8 cellular contexts compared by ENCODE assay signal in the genomic region with DNA sequence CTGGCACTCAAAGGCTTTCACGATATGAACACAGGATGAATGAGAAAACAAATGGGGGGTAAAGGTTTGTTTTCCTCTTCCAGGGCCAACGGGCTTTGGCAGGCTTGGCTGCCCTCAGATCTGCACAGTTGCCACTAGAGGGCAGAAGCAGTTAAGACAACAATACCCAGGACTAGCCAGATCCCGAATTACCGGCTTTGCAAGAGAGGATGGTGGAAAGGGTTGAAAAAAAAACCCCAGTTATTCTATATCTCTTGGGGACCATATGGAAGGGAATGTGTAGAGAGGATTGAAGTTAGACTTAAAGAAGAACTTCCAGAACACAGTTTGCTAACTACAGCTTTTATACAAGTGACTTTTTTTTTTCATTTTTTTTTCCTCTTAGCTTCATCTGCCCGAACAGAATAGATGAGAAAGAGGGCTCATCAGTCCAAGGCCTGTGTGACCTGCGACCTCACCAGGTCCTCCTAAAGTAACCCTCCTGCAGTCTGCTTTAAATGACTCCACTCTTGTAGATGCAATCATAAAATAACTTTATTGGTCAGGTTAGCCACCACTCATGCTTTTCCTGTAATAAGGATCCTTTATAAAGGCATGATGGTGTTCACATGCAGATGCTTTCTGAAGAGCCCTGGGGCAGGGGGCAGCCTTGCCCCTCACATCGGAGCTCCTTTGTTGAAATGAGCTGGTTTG. TPM values are rescaled to one million over a fixed set of nuclear protein-coding genes. Genes with fewer than 3 reads are reported as not detected.
DNase-seq lines count a peak whose midpoint lies in the region; ATAC-seq, FAIRE-seq and TF ChIP-seq lines count a peak whose summit lies in the region.

No MANE protein-coding gene starts in this region.

- no peak overlapping the region for H3K27ac ChIP-seq in lower lobe of right lung

- no peaks in the 10 kb centered on the region for H3K9me3 Mint-ChIP-seq in stimulated activated naive CD8-positive, alpha-beta T cell treated with anti-CD3 and anti-CD28 coated beads, Interleukin-15, Interleukin-2, amounts not matched to agents 100 ng/mL and 50 ng/mL, for 24 hours

- no peak overlapping the region for H3K4me3 ChIP-seq in lower lobe of right lung

- peaks cover 33% of the 10 kb centered on the region for H3K4me1 ChIP-seq in lower lobe of right lung

- H3K27ac Mint-ChIP-seq in stimulated activated naive CD8-positive, alpha-beta T cell treated with anti-CD3 and anti-CD28 coated beads, Interleukin-15, Interleukin-2, amounts not matched to agents 100 ng/mL and 50 ng/mL, for 24 hours = peak overlapping the region; percentile 33

- TF ChIP-seq CTCF in lower lobe of right lung (IDR thresholded peaks at IDR 0.05) = peak; percentile 91

- H3K9me3 ChIP-seq in lower lobe of right lung = no peaks in the 10 kb centered on the region

- no peaks in the 10 kb centered on the region for H3K36me3 ChIP-seq in lower lobe of right lung

- no peak for FAIRE-seq in HTR-8/SVneo (lab: Jason Lieb, UNC)

- H3K4me3 Mint-ChIP-seq in stimulated activated naive CD8-positive, alpha-beta T cell treated with anti-CD3 and anti-CD28 coated beads, Interleukin-15, Interleukin-2, amounts not matched to agents 100 ng/mL and 50 ng/mL, for 24 hours = no peak overlapping the region

- peak; percentile 85 to 87 for ATAC-seq in lower lobe of right lung
- no peak for ATAC-seq in GM21528 (IDR thresholded peaks at IDR 0.05; ENCODE audit: low FRiP score, unreplicated experiment)

- peaks cover 23% of the 10 kb centered on the region for H3K4me1 Mint-ChIP-seq in stimulated activated naive CD8-positive, alpha-beta T cell treated with anti-CD3 and anti-CD28 coated beads, Interleukin-15, Interleukin-2, amounts not matched to agents 100 ng/mL and 50 ng/mL, for 24 hours (ENCODE audit: low read depth)

- no peaks in the 10 kb centered on the region for H3K27me3 ChIP-seq in lower lobe of right lung (ENCODE audit: low read depth)

- intact Hi-C loops in lower lobe of right lung (cut with DNase I) = loop anchor here (10.0 kb wide), 1 partner anchor 145 kb away; no protein-coding TSS in a partner anchor

- H3K27me3 Mint-ChIP-seq in stimulated activated naive CD8-positive, alpha-beta T cell treated with anti-CD3 and anti-CD28 coated beads, Interleukin-15, Interleukin-2, amounts not matched to agents 100 ng/mL and 50 ng/mL, for 24 hours = peaks cover 26% of the 10 kb centered on the region

- DNase-seq in DMS79 treated with DMSO at 0.1 percent for 48 hours (lab: John Stamatoyannopoulos, UW) (peak; percentile 65), HTR-8/SVneo (ENCODE audit: insufficient read length, low spot score) (peak; percentile 90), NCI-H774 (lab: John Stamatoyannopoulos, UW) (peak; percentile 84), lower lobe of right lung (peak; percentile 65)
- peak; percentile 54 to 68 for DNase-seq in activated CD4-positive, alpha-beta T cell treated with anti-CD3 and anti-CD28 coated beads, Interleukin-2, amount 50 U/mL, for 48 hours
- peak; percentile 36 for DNase-seq in effector CD8-positive, alpha-beta T cell (lab: John Stamatoyannopoulos, UW)

- no peaks in the 10 kb centered on the region for H3K36me3 Mint-ChIP-seq in stimulated activated naive CD8-positive, alpha-beta T cell treated with anti-CD3 and anti-CD28 coated beads, Interleukin-15, Interleukin-2, amounts not matched to agents 100 ng/mL and 50 ng/mL, for 24 hours (ENCODE audit: low read depth)

RNA-seq across cellular contexts. Expression of a gene that starts 10.7 kb away (rescaled TPM):
- 28.9 TPM for total RNA-seq in lower lobe of right lung

RNA-seq across cellular contexts. Expression of a gene that starts 34.9 kb away (rescaled TPM):
- 96.7 TPM for total RNA-seq in lower lobe of right lung

Comparison
In these comparisons a context has a peak if more than half of its experiments do, and no peak if none do; other contexts are left out.
1. DNase-seq: peak in every context shown above with its lines; median percentile 90 in HTR-8/SVneo; 84 in NCI-H774; 65 in DMS79 treated with DMSO at 0.1 percent for 48 hours; 65 in lower lobe of right lung; 61 in activated CD4-positive, alpha-beta T cell treated with anti-CD3 and anti-CD28 coated beads, Interleukin-2, amount 50 U/mL, for 48 hours; 36 in effector CD8-positive, alpha-beta T cell.